In genomic region chr9:6149315-6149714, GRCh38 we compare ENCODE assay signal across 27 cellular contexts.
DNase-seq lines count a peak whose midpoint lies in the region; ATAC-seq, FAIRE-seq and TF ChIP-seq lines count a peak whose summit lies in the region.
"Had no signal": no experiment of that assay in that cellular context is flagged by ENCODE, and none has a peak within 500 bp of the region (broad histone marks: within the 10 kb centered on the region; RNA-seq: fewer than 3 reads in every experiment).

No MANE protein-coding gene starts in this region.

- intact Hi-C loops in left cardiac atrium (cut with DNase I), result no loop called here

- H3K36me3 Mint-ChIP-seq in HFFc6 (ENCODE audit: low read depth), result no peaks in the 10 kb centered on the region

- DNase-seq in left cardiac atrium (peak; percentile 26), right atrium auricular region (ENCODE audit: low spot score) (no peak), dermis blood vessel endothelial cell (peak; percentile 98), iris pigment epithelial cell (ENCODE audit: low read depth) (peak; percentile 7), pulmonary artery endothelial cell (ENCODE audit: low read depth, low spot score) (peak; percentile 97), RCC 7860 (ENCODE audit: low spot score) (no peak), HFFc6 (no peak), NCI-H524 (lab: John Stamatoyannopoulos, UW) (no peak)
- DNase-seq: AML-193; CD4-positive, alpha-beta T cell; DMS53; Kasumi-1; MV-4-11; NCI-H1105 treated with DMSO at 0.1 percent for 48 hours; NCI-H146; NCI-H1930; NCI-H2107; NCI-H526; NCI-H82; SIG-M5 had no signal

- TF ChIP-seq CTCF in right atrium auricular region (IDR thresholded peaks at IDR 0.05) (no peak), HFFc6 (IDR thresholded peaks at IDR 0.05) (no peak)

- H3K27ac ChIP-seq in right atrium auricular region, result no peak overlapping the region
- H3K27ac ChIP-seq: BLaER1 treated with 17β-estradiol and CSF1 and Interleukin-3, amounts not matched to agents 10 nM and 100 nM; RWPE1; SK-N-MC had no signal

- 0 out of 2 replicates have a peak, but pooled peaks cover 5% of the 10 kb centered on the region for H3K9me3 Mint-ChIP-seq in HFFc6
- H3K9me3 Mint-ChIP-seq: CD4-positive, alpha-beta T cell had no signal

- H3K27me3 Mint-ChIP-seq in HFFc6 (ENCODE audit: insufficient read depth), result no peaks in the 10 kb centered on the region; the same call in 1 of the 2 replicates

- FAIRE-seq in RCC 7860 (lab: Jason Lieb, UNC), result no peak
- FAIRE-seq: A204.1, D721Med, G401.6 had no signal

- no peak overlapping the region for H3K27ac Mint-ChIP-seq in HFFc6
- H3K27ac Mint-ChIP-seq: CD4-positive, alpha-beta T cell had no signal

- no peaks in the 10 kb centered on the region for H3K4me1 ChIP-seq in right atrium auricular region
- H3K4me1 ChIP-seq: BLaER1 treated with 17β-estradiol and CSF1 and Interleukin-3, amounts not matched to agents 10 nM and 100 nM had no signal

- no peak for ATAC-seq in left cardiac atrium
- ATAC-seq: HCT116 had no signal

- H3K36me3 ChIP-seq in right atrium auricular region, result no peaks in the 10 kb centered on the region
- H3K36me3 ChIP-seq: BLaER1 treated with 17β-estradiol and CSF1 and Interleukin-3, amounts not matched to agents 10 nM and 100 nM had no signal

- H3K27me3 ChIP-seq in right atrium auricular region, result no peaks in the 10 kb centered on the region
- H3K27me3 ChIP-seq: BLaER1 treated with 17β-estradiol and CSF1 and Interleukin-3, amounts not matched to agents 10 nM and 100 nM had no signal

- H3K4me3 Mint-ChIP-seq in HFFc6, result no peak overlapping the region
- H3K4me3 Mint-ChIP-seq: CD4-positive, alpha-beta T cell had no signal

- H3K9me3 ChIP-seq in right atrium auricular region, result no peaks in the 10 kb centered on the region

- H3K4me3 ChIP-seq in right atrium auricular region, result no peak overlapping the region
- H3K4me3 ChIP-seq: BLaER1 treated with 17β-estradiol and CSF1 and Interleukin-3, amounts not matched to agents 10 nM and 100 nM; SK-N-MC had no signal

- peaks cover 22% of the 10 kb centered on the region for H3K4me1 Mint-ChIP-seq in HFFc6 (ENCODE audit: low read depth)

Comparison
In these comparisons a context has a peak if more than half of its experiments do, and no peak if none do; other contexts are left out.
1. DNase-seq: peak in left cardiac atrium (single experiment), dermis blood vessel endothelial cell (single experiment), iris pigment epithelial cell (single experiment) and pulmonary artery endothelial cell (single experiment); none in right atrium auricular region (single experiment), RCC 7860 (single experiment), HFFc6 (single experiment) and NCI-H524 (0 of 2).